In genomic region chr10:119336599-119336998, GRCh38 we compare ENCODE assay signal across 12 cellular contexts.
"Had no signal": no experiment of that assay in that cellular context is flagged by ENCODE, and none has a peak within 500 bp of the region (broad histone marks: within the 10 kb centered on the region; RNA-seq: fewer than 3 reads in every experiment).

No MANE protein-coding gene starts in this region.

- H3K9me3 Mint-ChIP-seq: activated naive CD4-positive, alpha-beta T cell treated with anti-CD3 and anti-CD28 coated beads, Interleukin-2, amount 50 U/mL, for 24 hours; activated T-cell treated with anti-CD3 and anti-CD28 coated beads, Interleukin-2, amount 50 U/mL, for 24 hours; naive thymus-derived CD8-positive, alpha-beta T cell had no signal

- H3K27ac ChIP-seq: lower lobe of right lung had no signal

- H3K4me3 Mint-ChIP-seq: activated CD8-positive, alpha-beta memory T cell treated with anti-CD3 and anti-CD28 coated beads, Interleukin-2, amount 10 ng/mL, durations not matched to agents 7 days and 5 days; activated naive CD4-positive, alpha-beta T cell treated with anti-CD3 and anti-CD28 coated beads, Interleukin-2, amount 50 U/mL, for 24 hours; activated T-cell treated with anti-CD3 and anti-CD28 coated beads, Interleukin-2, amount 50 U/mL, for 24 hours; brain; naive thymus-derived CD8-positive, alpha-beta T cell had no signal

- ATAC-seq: activated CD8-positive, alpha-beta memory T cell treated with anti-CD3 and anti-CD28 coated beads, Interleukin-2, amount 10 ng/mL, durations not matched to agents 7 days and 5 days; naive thymus-derived CD8-positive, alpha-beta T cell had no signal

- H3K27ac Mint-ChIP-seq: activated CD8-positive, alpha-beta memory T cell treated with anti-CD3 and anti-CD28 coated beads, Interleukin-2, amount 10 ng/mL, durations not matched to agents 7 days and 5 days; activated naive CD4-positive, alpha-beta T cell treated with anti-CD3 and anti-CD28 coated beads, Interleukin-2, amount 50 U/mL, for 24 hours; activated T-cell treated with anti-CD3 and anti-CD28 coated beads, Interleukin-2, amount 50 U/mL, for 24 hours had no signal

- H3K27me3 ChIP-seq: tibial nerve had no signal

- H3K9me3 ChIP-seq: lower lobe of right lung, mucosa of descending colon, SK-N-SH, tibial nerve had no signal

- H3K27me3 Mint-ChIP-seq: activated CD8-positive, alpha-beta memory T cell treated with anti-CD3 and anti-CD28 coated beads, Interleukin-2, amount 10 ng/mL, durations not matched to agents 7 days and 5 days; activated naive CD4-positive, alpha-beta T cell treated with anti-CD3 and anti-CD28 coated beads, Interleukin-2, amount 50 U/mL, for 24 hours; activated T-cell treated with anti-CD3 and anti-CD28 coated beads, Interleukin-2, amount 50 U/mL, for 24 hours; naive thymus-derived CD8-positive, alpha-beta T cell had no signal

- H3K4me3 ChIP-seq: lower lobe of right lung, mucosa of descending colon, tibial nerve had no signal

- DNase-seq: activated CD4-positive, alpha-beta T cell treated with anti-CD3 and anti-CD28 coated beads, Interleukin-2, amount 50 U/mL, for 4 hours; activated CD8-positive, alpha-beta memory T cell treated with anti-CD3 and anti-CD28 coated beads, Interleukin-2, amount 10 ng/mL, durations not matched to agents 7 days and 5 days; activated effector memory CD4-positive, alpha-beta T cell treated with Interleukin-2 at 50 U/mL for 16 hours; activated T-cell treated with anti-CD3 and anti-CD28 coated beads, Interleukin-2, amount 50 U/mL, for 24 hours; amniotic stem cell; lower lobe of right lung; mucosa of descending colon; SK-N-SH had no signal
